8 cellular contexts compared by ENCODE assay signal in genomic region chr15:58987501-58988010, GRCh38. TPM values are rescaled to one million over a fixed set of nuclear protein-coding genes. Genes with fewer than 3 reads are reported as not detected.
DNase-seq lines count a peak whose midpoint lies in the region; ATAC-seq, FAIRE-seq and TF ChIP-seq lines count a peak whose summit lies in the region.

Gene RNF111 (plus strand): TSS chr15:58987663. CDS start chr15:59030823, 43,160 bp downstream.

- H3K27me3 ChIP-seq in astrocyte (ENCODE audit: insufficient read depth, low read length): peaks cover 5% of the 10 kb centered on the region
- H3K27me3 ChIP-seq in rectal smooth muscle tissue (ENCODE audit: control insufficient read depth, insufficient read depth, low read length): no peaks in the 10 kb centered on the region
- no peaks in the 10 kb centered on the region for H3K27me3 ChIP-seq in aorta (ENCODE audit: control insufficient read depth in 1 of 2, insufficient read depth in 2 of 2, low read length in 1 of 2)

- peak within 1 kb of the TSS; percentile 97 for H3K4me3 Mint-ChIP-seq in astrocyte (ENCODE audit: unreplicated experiment)

- H3K79me2 ChIP-seq in astrocyte (ENCODE audit: insufficient read depth, low read length): peaks cover 50% of the 10 kb centered on the region

- no peaks in the 10 kb centered on the region for H3K27me3 Mint-ChIP-seq in astrocyte (ENCODE audit: low read depth, unreplicated experiment)

- H3K9me3 Mint-ChIP-seq in astrocyte (ENCODE audit: unreplicated experiment): peaks cover 2% of the 10 kb centered on the region

- TF ChIP-seq CTCF in astrocyte (IDR thresholded peaks at IDR 0.05; ENCODE audit: insufficient read depth, low read depth, low read length): no peak

- peaks cover 3% of the 10 kb centered on the region for H3K36me3 ChIP-seq in astrocyte (ENCODE audit: insufficient read depth, low read length)
- H3K36me3 ChIP-seq in rectal smooth muscle tissue (ENCODE audit: control insufficient read depth, insufficient read depth, low read length): no peaks in the 10 kb centered on the region
- no peaks in the 10 kb centered on the region for H3K36me3 ChIP-seq in aorta (ENCODE audit: control insufficient read depth in 1 of 2, insufficient read depth in 2 of 2, low read length in 1 of 2)

- H3K9ac ChIP-seq in astrocyte (ENCODE audit: low read length) (peak within 1 kb of the TSS; percentile 93), rectal smooth muscle tissue (ENCODE audit: low read length) (peak within 1 kb of the TSS; percentile 97)

- ATAC-seq in GM18499 (IDR thresholded peaks at IDR 0.05; ENCODE audit: insufficient read depth, unreplicated experiment) (peak; percentile 56), HG02943 (IDR thresholded peaks at IDR 0.05; ENCODE audit: low read depth, unreplicated experiment) (peak; percentile 84), aorta (ENCODE audit: low FRiP score) (peak; percentile 98)

- peaks cover 7% of the 10 kb centered on the region for H3K4me1 ChIP-seq in astrocyte (ENCODE audit: insufficient read depth, low read length)
- H3K4me1 ChIP-seq in rectal smooth muscle tissue (ENCODE audit: control insufficient read depth, insufficient read depth, low read length): peaks cover 2% of the 10 kb centered on the region
- no peaks in the 10 kb centered on the region for H3K4me1 ChIP-seq in aorta (ENCODE audit: control insufficient read depth in 1 of 2, insufficient read depth in 2 of 2, low read length in 2 of 2)

- H2AFZ ChIP-seq in astrocyte (ENCODE audit: low read depth, low read length): peak within 1 kb of the TSS; percentile 99

- peaks cover 9% of the 10 kb centered on the region for H3K4me1 Mint-ChIP-seq in astrocyte (ENCODE audit: low read depth, unreplicated experiment)

- H3K36me3 Mint-ChIP-seq in astrocyte (ENCODE audit: low read depth, unreplicated experiment): peaks cover 6% of the 10 kb centered on the region

- H3K4me3 ChIP-seq in astrocyte (ENCODE audit: insufficient read depth, low read depth, low read length): peak within 1 kb of the TSS; percentile 95
- H3K4me3 ChIP-seq in rectal smooth muscle tissue (ENCODE audit: low read length): peak within 1 kb of the TSS; percentile 97
- peak within 1 kb of the TSS; percentile 83 to 94 for H3K4me3 ChIP-seq in aorta (ENCODE audit: low read length in 2 of 2)

- peak within 1 kb of the TSS; percentile 83 for H3K27ac ChIP-seq in astrocyte (ENCODE audit: low read depth, low read length)
- peak within 1 kb of the TSS; percentile 88 for H3K27ac ChIP-seq in rectal smooth muscle tissue (ENCODE audit: low read depth, low read length)
- peak within 1 kb of the TSS in 1 of 2 donors; percentile 73 for H3K27ac ChIP-seq in aorta (ENCODE audit: low read depth in 1 of 2, low read length in 2 of 2)

- H3K9me3 ChIP-seq in astrocyte (ENCODE audit: insufficient read depth, low read depth, low read length) (no peaks in the 10 kb centered on the region), aorta (ENCODE audit: control insufficient read depth, low read length) (no peaks in the 10 kb centered on the region)

- H4K20me1 ChIP-seq in astrocyte (ENCODE audit: insufficient read depth, low read length): peaks cover 41% of the 10 kb centered on the region

- WGBS in aorta, 2 donors: 0 to 1% methylated on average over 43 to 47 of the region's 47 CpGs

- intact Hi-C loops in aorta (cut with DNase I): no loop called here

- DNase-seq in NCI-H2029 (lab: John Stamatoyannopoulos, UW) (peak; percentile 82), T-helper 22 cell (ENCODE audit: low read depth) (peak; percentile 86), astrocyte (ENCODE audit: low read depth) (peak; percentile 99), hepatic stellate cell (ENCODE audit: low spot score) (peak; percentile 91), aorta (peak; percentile 93)

- no peak for FAIRE-seq in astrocyte (lab: Jason Lieb, UNC)

- peak within 1 kb of the TSS; percentile 89 for H3K4me2 ChIP-seq in astrocyte (ENCODE audit: low read length)

- peak within 1 kb of the TSS; percentile 81 for H3K27ac Mint-ChIP-seq in astrocyte (ENCODE audit: unreplicated experiment)

RNA-seq across cellular contexts. Expression of gene RNF111, which starts in this region (rescaled TPM):
- 33.2 and 44.1 TPM in 2 replicates for total RNA-seq in astrocyte
- 10 to 100 TPM; 28.0 to 40.7 TPM for total RNA-seq in aorta
- polyA plus RNA-seq in aorta: 10 to 100 TPM in 1 of 2 donors, 1 to 10 TPM in 1; 3.3 to 10.9 TPM
